19 cellular contexts compared by ENCODE assay signal in genomic region chr7:144203086-144203485, GRCh38. TPM values are rescaled to one million over a fixed set of nuclear protein-coding genes. Genes with fewer than 3 reads are reported as not detected.
DNase-seq lines count a peak whose midpoint lies in the region; ATAC-seq, FAIRE-seq and TF ChIP-seq lines count a peak whose summit lies in the region.
"Not testable (repeated sequence)": the region's sequence is repeated elsewhere in the genome, so short reads cannot be mapped to it uniquely, and the experiment has no call there.
"Had no signal": no experiment of that assay in that cellular context is flagged by ENCODE, and none has a peak within 500 bp of the region (broad histone marks: within the 10 kb centered on the region; RNA-seq: fewer than 3 reads in every experiment).

No MANE protein-coding gene starts in this region.

- H4K20me1 ChIP-seq in GM23338 (replicated peaks; ENCODE audit: insufficient read depth): not testable (repeated sequence)

- FAIRE-seq in GM12891 (lab: Jason Lieb, UNC): peak; percentile 90

- H3K4me3 ChIP-seq in GM23338; Panc1 (ENCODE audit: low read depth in 2 of 2, low read length in 2 of 2); upper lobe of right lung: not testable (repeated sequence)

- H3K9me2 ChIP-seq in GM23338 (ENCODE audit: insufficient read depth): not testable (repeated sequence)

- peaks cover 11% of the 10 kb centered on the region for H3K79me2 ChIP-seq in GM23338 (replicated peaks; ENCODE audit: insufficient read depth)

- POLR2A ChIA-PET in Panc1 (lab: Charles Lee); WTC11 (lab: Charles Lee): not testable (repeated sequence)

- not testable (repeated sequence) for H3K27ac Mint-ChIP-seq in GM23338, WTC11

- H3K36me3 Mint-ChIP-seq in GM23338 (ENCODE audit: low read depth); WTC11: not testable (repeated sequence)

- CTCF ChIA-PET in Panc1 (lab: Charles Lee); WTC11 (lab: Charles Lee): not testable (repeated sequence)

- H3K27me3 ChIP-seq in GM23338 (ENCODE audit: insufficient read depth); Panc1 (ENCODE audit: control insufficient read depth, insufficient read depth, low read length); upper lobe of right lung: not testable (repeated sequence)

- not testable (repeated sequence) for H3K9me3 ChIP-seq in Panc1 (ENCODE audit: control insufficient read depth, insufficient read depth, low read depth, low read length); upper lobe of right lung

- H3K4me2 ChIP-seq in GM23338: not testable (repeated sequence)

- not testable (repeated sequence) for DNase-seq in GM12891 (ENCODE audit: insufficient read length, low spot score); GM23338 (ENCODE audit: low spot score); Panc1 (ENCODE audit: low read depth, low spot score); WTC11 (ENCODE audit: low spot score); upper lobe of right lung

- TF ChIP-seq POLR2A in GM12891 (IDR thresholded peaks at IDR 0.05; ENCODE audit: low read depth, low read length): not testable (repeated sequence)

- not testable (repeated sequence) for H3K9me3 Mint-ChIP-seq in GM23338, WTC11

- in situ Hi-C loops in Panc1 (cut with HindIII; ENCODE audit: low pct_unique_long_range_greater_than_20kb, low sequenced_read_pairs): not testable (repeated sequence)

- H3K27ac ChIP-seq in GM23338 (ENCODE audit: low read depth); Panc1 (ENCODE audit: low read length); upper lobe of right lung: not testable (repeated sequence)

- not testable (repeated sequence) for H3K4me1 ChIP-seq in GM23338 (ENCODE audit: insufficient read depth); Panc1 (ENCODE audit: control insufficient read depth, insufficient read depth, low read length); upper lobe of right lung

- TF ChIP-seq CTCF in GM23338 (conservative IDR thresholded peaks at IDR 0.05; ENCODE audit: low read depth in 2 of 2); Panc1 (IDR thresholded peaks at IDR 0.05); WTC11 (IDR thresholded peaks at IDR 0.05); upper lobe of right lung (IDR thresholded peaks at IDR 0.05): not testable (repeated sequence)

- not testable (repeated sequence) for H3F3A ChIP-seq in GM23338 (replicated peaks; ENCODE audit: low read depth)

- ATAC-seq in GM23338 (peak; percentile 45), WTC11 (peak; percentile 50), upper lobe of right lung (peak; percentile 51)
- not testable (repeated sequence) for ATAC-seq in Panc1

- H2AFZ ChIP-seq in GM23338: not testable (repeated sequence)

- H3K4me3 Mint-ChIP-seq in GM23338, WTC11: not testable (repeated sequence)

- not testable (repeated sequence) for H3K27me3 Mint-ChIP-seq in GM23338 (ENCODE audit: insufficient read depth, low read depth, poor library complexity); WTC11 (ENCODE audit: low read depth)

- H3K36me3 ChIP-seq in GM23338 (ENCODE audit: insufficient read depth); Panc1 (ENCODE audit: control insufficient read depth, insufficient read depth, low read length); upper lobe of right lung: not testable (repeated sequence)

- BruUV-seq in Panc1 (replicated peaks; lab: Mats Ljungman, UMichigan): TSS peak; percentile 28

- not testable (repeated sequence) for H3K4me1 Mint-ChIP-seq in GM23338, WTC11

- intact Hi-C loops in Panc1 (cut with micrococcal nuclease; ENCODE audit: unreplicated experiment); upper lobe of right lung (cut with DNase I): not testable (repeated sequence)

RNA-seq across cellular contexts. Expression of gene ARHGEF35, which starts 7.5 kb away (rescaled TPM):
- 4.6 TPM for polyA plus RNA-seq in GM12891 (2012; ENCODE audit: low read depth, missing spikeins)
- 21.4 and 26.3 TPM in 2 replicates for total RNA-seq in GM23338 (2014; rRNA removed; shearing (Covaris generic))
- polyA plus RNA-seq in GM23338 (2016; fragmentation: Nextera tagmentation; extraction: Ambion mirVana): 27.6 and 32.3 TPM in 2 replicates
- total RNA-seq in Panc1 (2021; ENCODE audit: unreplicated experiment) (12.0 TPM), WTC11 (2021) (28.1 to 39.2 TPM (median 37.0 TPM) in 3 replicates), upper lobe of right lung (11.5 TPM)
- polyA plus RNA-seq in Panc1 (2012; ENCODE audit: insufficient read length): 7.2 TPM
- total RNA-seq: A172 had no signal

RNA-seq across cellular contexts. Expression of gene CTAGE4, which starts 19.8 kb away (rescaled TPM):
- 1.7 TPM for polyA plus RNA-seq in GM12891 (2012; ENCODE audit: low read depth, missing spikeins)
- total RNA-seq in GM23338 (2014; rRNA removed; shearing (Covaris generic)): 3.4 and 10.1 TPM in 2 replicates
- polyA plus RNA-seq in GM23338 (2016; fragmentation: Nextera tagmentation; extraction: Ambion mirVana): 4.3 and 4.9 TPM in 2 replicates
- total RNA-seq in Panc1 (2021; ENCODE audit: unreplicated experiment) (5.9 TPM), WTC11 (2021) (18.3 to 23.3 TPM (median 20.9 TPM) in 3 replicates), upper lobe of right lung (9.5 TPM)
- 7.7 TPM for polyA plus RNA-seq in Panc1 (2012; ENCODE audit: insufficient read length)
- total RNA-seq: A172, A673, B cell, Caco-2 had no signal
- polyA plus RNA-seq: AG04450, CD14-positive monocyte had no signal

RNA-seq across cellular contexts. Expression of gene OR2A42, which starts 36.3 kb away (rescaled TPM):
- polyA plus RNA-seq in GM12891 (2012; ENCODE audit: low read depth, missing spikeins): 0.10 TPM
- 0.27 and 0.28 TPM in 2 replicates for total RNA-seq in GM23338 (2014; rRNA removed; shearing (Covaris generic))
- 1.8 and 2.1 TPM in 2 replicates for polyA plus RNA-seq in GM23338 (2016; fragmentation: Nextera tagmentation; extraction: Ambion mirVana)
- total RNA-seq in Panc1 (2021; ENCODE audit: unreplicated experiment): not detected
- polyA plus RNA-seq in Panc1 (2012; ENCODE audit: insufficient read length): 0.12 TPM
- 0.20 to 0.37 TPM (median 0.27 TPM) in 3 replicates for total RNA-seq in WTC11 (2021)
- total RNA-seq in upper lobe of right lung: not detected
- total RNA-seq: A172; Caco-2; Calu3; CD4-positive, alpha-beta memory T cell; CD4-positive, alpha-beta T cell; CD8-positive, alpha-beta memory T cell; CD8-positive, alpha-beta T cell; Daoy had no signal
- polyA plus RNA-seq: A549; AG04450; BJ; CD14-positive monocyte; CD4-positive, alpha-beta memory T cell; CD8-positive, alpha-beta memory T cell had no signal
